14 cellular contexts compared by ENCODE assay signal in the genomic region with DNA sequence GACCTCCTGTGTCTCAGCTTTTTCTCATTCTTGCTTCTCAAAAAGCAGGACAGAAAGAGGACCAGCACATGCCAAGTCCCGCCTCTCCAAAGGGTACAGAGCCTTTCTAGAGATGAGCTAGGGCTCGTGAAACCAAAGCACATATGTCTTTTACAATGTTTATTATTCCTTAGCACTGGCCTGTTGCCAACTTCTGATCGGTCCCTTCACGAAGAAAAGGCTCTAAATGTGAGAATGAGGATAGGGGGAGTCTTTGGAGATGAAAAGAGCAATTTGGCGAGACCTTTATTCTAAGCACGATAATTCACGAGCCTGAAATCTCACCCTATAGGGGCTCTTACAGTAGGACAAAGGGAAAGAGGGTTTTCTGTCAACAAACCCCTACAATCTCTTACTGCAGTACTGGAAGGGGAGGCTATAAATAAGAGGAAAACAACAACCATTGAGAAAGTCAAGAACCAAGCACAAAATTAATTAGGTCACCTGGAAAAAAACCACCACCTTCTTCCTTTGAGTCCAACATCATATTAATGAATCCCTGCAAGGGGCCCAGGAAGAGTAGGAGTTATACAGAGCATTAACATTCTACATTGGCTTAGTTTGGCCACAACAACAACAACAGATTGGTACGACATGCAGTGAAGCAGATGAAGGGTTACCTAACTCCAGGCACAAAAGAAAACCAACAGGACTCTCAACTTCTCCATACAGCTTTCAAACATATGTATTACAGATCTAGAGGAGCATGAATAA.
DNase-seq lines count a peak whose midpoint lies in the region; ATAC-seq and TF ChIP-seq lines count a peak whose summit lies in the region.
"Had no signal": no experiment of that assay in that cellular context is flagged by ENCODE, and none has a peak within 500 bp of the region (broad histone marks: within the 10 kb centered on the region; RNA-seq: fewer than 3 reads in every experiment).

No MANE protein-coding gene starts in this region.

- H3K4me3 Mint-ChIP-seq in nephron = peak overlapping the region; percentile 4 to 75 (median 66)
- H3K4me3 Mint-ChIP-seq: immature natural killer cell had no signal

- H3K9me3 Mint-ChIP-seq in nephron = no peaks in the 10 kb centered on the region

- H3K27me3 Mint-ChIP-seq in nephron (ENCODE audit: low read depth) = no peaks in the 10 kb centered on the region

- DNase-seq in COLO668 (lab: John Stamatoyannopoulos, UW; ENCODE audit: unreplicated experiment) (peak; percentile 10), NCI-H1694 treated with DMSO at 0.1 percent for 48 hours (lab: John Stamatoyannopoulos, UW) (peak; percentile 60), cerebellar cortex (ENCODE audit: low spot score) (peak; percentile 75), uterus (no peak)
- no peak for DNase-seq in stimulated activated CD4-positive, alpha-beta T cell treated with anti-CD3 and anti-CD28 coated beads, Interleukin-1b, Interleukin-23, amount 100 ng/mL, for 48 hours
- DNase-seq: activated gamma-delta T cell treated with Interleukin-2 at 50 U/mL for 16 hours; central memory CD4-positive, alpha-beta T cell; immature natural killer cell; stimulated activated CD4-positive, alpha-beta T cell treated with anti-CD3 and anti-CD28 coated beads, Interleukin-15, amount 100 ng/mL, for 24 hours; T1000 had no signal

- H3K36me3 ChIP-seq in uterus = no peaks in the 10 kb centered on the region

- no peak for TF ChIP-seq POLR2A in uterus (IDR thresholded peaks at IDR 0.05)

- ATAC-seq in GM21717 (IDR thresholded peaks at IDR 0.05; ENCODE audit: unreplicated experiment) (no peak), GM21619 (IDR thresholded peaks at IDR 0.05; ENCODE audit: unreplicated experiment) (no peak)
- ATAC-seq: HCT116 had no signal

- no peak for TF ChIP-seq CTCF in nephron (IDR thresholded peaks at IDR 0.05; ENCODE audit: unreplicated experiment in 3 of 3)
- TF ChIP-seq CTCF in uterus (IDR thresholded peaks at IDR 0.05) = no peak

- H3K27me3 ChIP-seq in uterus = no peaks in the 10 kb centered on the region

- no peaks in the 10 kb centered on the region for H3K4me1 ChIP-seq in uterus

- intact Hi-C loops in uterus (cut with DNase I; ENCODE audit: low total_unique reads) = no loop called here

- no peaks in the 10 kb centered on the region for H3K9me3 ChIP-seq in uterus

- H3K4me1 Mint-ChIP-seq in nephron = peaks cover 53% of the 10 kb centered on the region

- no peak overlapping the region for H3K4me3 ChIP-seq in uterus

- H3K27ac ChIP-seq in uterus = no peak overlapping the region

- H3K27ac Mint-ChIP-seq in nephron = peak overlapping the region; percentile 50 to 75 (median 57)
- H3K27ac Mint-ChIP-seq: immature natural killer cell had no signal

- no peaks in the 10 kb centered on the region for H3K36me3 Mint-ChIP-seq in nephron (ENCODE audit: low read depth)

Comparison
In these comparisons a context has a peak if more than half of its experiments do, and no peak if none do; other contexts are left out.
1. DNase-seq: peak in COLO668 (single experiment), NCI-H1694 treated with DMSO at 0.1 percent for 48 hours (single experiment) and cerebellar cortex (single experiment); none in uterus (0 of 2) and stimulated activated CD4-positive, alpha-beta T cell treated with anti-CD3 and anti-CD28 coated beads, Interleukin-1b, Interleukin-23, amount 100 ng/mL, for 48 hours (single experiment).